ENCODE assay signal across 17 cellular contexts in genomic region chr2:239159476-239159911, GRCh38.
DNase-seq lines count a peak whose midpoint lies in the region; ATAC-seq, FAIRE-seq and TF ChIP-seq lines count a peak whose summit lies in the region.
"Had no signal": no experiment of that assay in that cellular context is flagged by ENCODE, and none has a peak within 500 bp of the region (broad histone marks: within the 10 kb centered on the region; RNA-seq: fewer than 3 reads in every experiment).

No MANE protein-coding gene starts in this region.

- no TSS peak for BruUV-seq in K562 (replicated peaks; lab: Mats Ljungman, UMichigan)

- peak overlapping the region; percentile 45 for H3K27ac Mint-ChIP-seq in nephron progenitor cell

- H3K4me1 ChIP-seq in K562 (replicated peaks in 1 of 2; ENCODE audit: control insufficient read depth in 2 of 2, insufficient read depth in 2 of 2, low read length in 2 of 2) (peaks cover 0 to 11% of the 10 kb centered on the region in 2 experiments; a peak in 2 of 5 replicates), upper lobe of right lung (peaks cover 11% of the 10 kb centered on the region), ascending aorta (no peaks in the 10 kb centered on the region)
- H3K4me1 ChIP-seq: prostate gland had no signal

- no peak for TF ChIP-seq RAD21 in K562 (CRISPR knock-in tag; conservative IDR thresholded peaks at IDR 0.05 in 1 of 2, IDR thresholded peaks at IDR 0.05 in 1 of 2)

- H3K27me3 Mint-ChIP-seq in nephron progenitor cell (ENCODE audit: low read depth, poor library complexity): peaks cover 3% of the 10 kb centered on the region

- intact Hi-C loops in cardiac septum (cut with DNase I): no loop called here
- intact Hi-C loops in Right ventricle myocardium superior (cut with DNase I): no loop called here
- intact Hi-C loops in K562 (cut with micrococcal nuclease): no loop called here
- intact Hi-C loops in upper lobe of right lung (cut with DNase I): no loop called here
- intact Hi-C loops in ascending aorta (cut with DNase I): no loop called here

- H4K20me1 ChIP-seq in K562 (replicated peaks; ENCODE audit: control insufficient read depth, insufficient read depth, low read length): no peaks in the 10 kb centered on the region

- no peak overlapping the region for H3K4me2 ChIP-seq in K562 (ENCODE audit: insufficient read depth, low read length)

- H3K9ac ChIP-seq in K562 (ENCODE audit: insufficient read depth in 1 of 2, low read depth in 2 of 2, low read length in 2 of 2): no peak overlapping the region

- DNase-seq in cardiac septum (ENCODE audit: low spot score) (peak; percentile 46), Right ventricle myocardium superior (no peak), K562 (ENCODE audit: extremely low read depth in 1 of 4, low spot score in 3 of 4) (no peak), nephron progenitor cell (no peak), upper lobe of right lung (peak; percentile 42), NCI-H128 (lab: John Stamatoyannopoulos, UW; ENCODE audit: unreplicated experiment) (no peak), ascending aorta (ENCODE audit: low spot score in 2 of 2) (no peak), NCI-H1092 (lab: John Stamatoyannopoulos, UW) (no peak)
- DNase-seq: activated CD4-positive, CD25-positive, alpha-beta regulatory T cell; GF-D8; Karpas-422; NCI-H1417; NCI-H226; SHP77; T-helper 2 cell had no signal

- POLR2A ChIA-PET in K562 (lab: Yijun Ruan, JAX): no interaction called here

- H3K4me3 Mint-ChIP-seq in nephron progenitor cell: no peak overlapping the region

- no peaks in the 10 kb centered on the region for H3K9me3 Mint-ChIP-seq in nephron progenitor cell

- H3K27ac ChIP-seq in K562 (ENCODE audit: extremely low read depth, low read depth, low read length): no peak overlapping the region
- no peak overlapping the region for H3K27ac ChIP-seq in upper lobe of right lung
- no peak overlapping the region for H3K27ac ChIP-seq in ascending aorta
- H3K27ac ChIP-seq: prostate gland had no signal

- no peak for TF ChIP-seq EP300 in K562 (IDR thresholded peaks at IDR 0.05; ENCODE audit: low read length)

- H3K27me3 ChIP-seq in K562 (ENCODE audit: control insufficient read depth in 2 of 2, insufficient read depth in 2 of 2, low read length in 2 of 2) (no peaks in the 10 kb centered on the region), upper lobe of right lung (no peaks in the 10 kb centered on the region), ascending aorta (no peaks in the 10 kb centered on the region)

- H3K9me3 ChIP-seq in K562 (replicated peaks; ENCODE audit: control insufficient read depth, insufficient read depth, low read depth, low read length) (no peaks in the 10 kb centered on the region), upper lobe of right lung (no peaks in the 10 kb centered on the region), ascending aorta (no peaks in the 10 kb centered on the region)
- H3K9me3 ChIP-seq: prostate gland had no signal

- H3K36me3 ChIP-seq in K562 (ENCODE audit: control insufficient read depth, insufficient read depth, low read length) (no peaks in the 10 kb centered on the region), upper lobe of right lung (peaks cover 41% of the 10 kb centered on the region), ascending aorta (peaks cover 16 to 56% of the 10 kb centered on the region in 2 donors)

- 87% methylated on average over 5 of the region's 9 CpGs for WGBS in K562 (ENCODE audit: insufficient coverage, low coverage, missing lambda C conversion rate)

- TF ChIP-seq POLR2A in K562 (conservative IDR thresholded peaks at IDR 0.05): no peak

- H3K36me3 Mint-ChIP-seq in nephron progenitor cell (ENCODE audit: low read depth): peaks cover 50% of the 10 kb centered on the region

- H2AFZ ChIP-seq in K562 (ENCODE audit: low read depth, low read length): no peak overlapping the region

- no peaks in the 10 kb centered on the region for H3K9me1 ChIP-seq in K562 (ENCODE audit: control insufficient read depth, insufficient read depth, low read length)

- H3K4me3 ChIP-seq in K562 (no peak overlapping the region), upper lobe of right lung (no peak overlapping the region), ascending aorta (no peak overlapping the region)
- H3K4me3 ChIP-seq: prostate gland had no signal

- H3K4me1 Mint-ChIP-seq in nephron progenitor cell: peaks cover 14% of the 10 kb centered on the region

- H3K79me2 ChIP-seq in K562 (ENCODE audit: control insufficient read depth, insufficient read depth, low read length): no peaks in the 10 kb centered on the region

- TF ChIP-seq CTCF in K562 (IDR thresholded peaks at IDR 0.05 in 2 of 3, conservative IDR thresholded peaks at IDR 0.05 in 1 of 3; ENCODE audit: insufficient read depth in 2 of 3, low read depth in 1 of 3, low read length in 3 of 3) (no peak), nephron progenitor cell (IDR thresholded peaks at IDR 0.05) (no peak), upper lobe of right lung (IDR thresholded peaks at IDR 0.05) (no peak), ascending aorta (IDR thresholded peaks at IDR 0.05) (no peak)

- no peak for FAIRE-seq in K562 (lab: Jason Lieb, UNC)
- FAIRE-seq: H1 had no signal

- no peak for ATAC-seq in Right ventricle myocardium superior (ENCODE audit: poor library complexity)
- ATAC-seq in K562: no peak
- ATAC-seq in upper lobe of right lung: no peak

- CTCF ChIA-PET in K562 (lab: Yijun Ruan, JAX; ENCODE audit: low intra/inter-chr PET ratio): no interaction called here

- in situ Hi-C loops in K562 (cut with MboI): no loop called here

TF ChIP-seq in K562, 482 proteins besides CTCF, POLR2A, EP300 and RAD21:
- TF ChIP-seq EGR1 (conservative IDR thresholded peaks at IDR 0.05) (0 out of 2 replicates have a peak, but pooled peaks have one; percentile 18), ZZZ3 (IDR thresholded peaks at IDR 0.05) (no peak)
TF ChIP-seq in K562: peak in this region for 1.

Comparison
In these comparisons a context has a peak if more than half of its experiments do, and no peak if none do; other contexts are left out.
1. DNase-seq: peak in cardiac septum (single experiment) and upper lobe of right lung (single experiment); none in Right ventricle myocardium superior (single experiment), K562 (0 of 4), nephron progenitor cell (single experiment), NCI-H128 (single experiment), ascending aorta (0 of 2) and NCI-H1092 (single experiment).